Comparison of ENCODE assay signal across 1 cellular context in the genomic region with DNA sequence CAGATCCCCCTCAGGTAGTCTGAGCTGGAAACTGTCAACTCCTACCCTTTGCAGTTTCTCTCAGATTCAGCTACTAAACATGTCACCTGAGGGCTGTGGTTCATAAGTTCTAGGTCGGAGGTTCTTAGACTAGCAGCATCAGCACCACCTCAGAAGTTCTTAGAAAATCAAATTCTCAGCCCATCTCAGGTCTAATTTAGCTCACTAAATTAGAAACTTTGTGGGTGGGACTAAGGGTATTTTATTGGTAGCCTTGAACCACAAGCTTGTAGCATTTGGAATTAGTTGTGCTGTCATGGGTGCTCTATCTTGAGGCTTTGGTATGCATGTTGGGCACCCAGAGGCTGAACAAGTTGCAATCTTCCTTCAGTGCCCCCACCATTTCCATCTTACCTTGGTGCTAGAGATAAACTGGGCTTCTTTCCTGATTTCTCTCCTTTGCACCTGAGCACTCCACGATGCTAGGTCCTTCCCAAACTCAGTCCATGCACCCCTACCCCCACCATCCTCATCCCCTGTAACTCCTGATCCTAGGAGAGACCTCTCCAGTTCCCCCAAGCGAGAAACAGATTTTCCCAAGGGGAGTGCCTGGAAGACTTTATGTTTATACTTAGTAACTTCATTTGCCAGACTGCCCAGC.
TF ChIP-seq lines count a peak whose summit lies in the region.

No MANE protein-coding gene starts in this region.

TF ChIP-seq in H1, 55 proteins besides CTCF, POLR2A, EP300 and RAD21:
- TF ChIP-seq CHD1 (IDR thresholded peaks at IDR 0.05; ENCODE audit: low read depth, low read length) (no peak), POU5F1 (IDR thresholded peaks at IDR 0.05; ENCODE audit: low read depth, low read length) (no peak), GABPA (IDR thresholded peaks at IDR 0.05; ENCODE audit: borderline replicate concordance, insufficient read depth, low read length) (no peak), FOSL1 (IDR thresholded peaks at IDR 0.05; ENCODE audit: insufficient read depth, low read depth, low read length) (no peak), TCF12 (IDR thresholded peaks at IDR 0.05; ENCODE audit: low read depth, low read length) (no peak), SP2 (IDR thresholded peaks at IDR 0.05; ENCODE audit: low read length) (no peak), CBX5 (IDR thresholded peaks at IDR 0.05; ENCODE audit: low read depth, low read length) (no peak), SRF (IDR thresholded peaks at IDR 0.05; ENCODE audit: low read depth, low read length) (no peak), HDAC6 (IDR thresholded peaks at IDR 0.05; ENCODE audit: low read depth, low read length) (no peak), HDAC2 (IDR thresholded peaks at IDR 0.05; ENCODE audit: borderline replicate concordance in 1 of 2, low read depth in 2 of 2, low read length in 2 of 2) (no peak), KDM5A (IDR thresholded peaks at IDR 0.05; ENCODE audit: low read length) (no peak), POLR2AphosphoS5 (IDR thresholded peaks at IDR 0.05; ENCODE audit: low read depth, low read length) (no peak), ASH2L (IDR thresholded peaks at IDR 0.05; ENCODE audit: low read length) (no peak), NANOG (IDR thresholded peaks at IDR 0.05; ENCODE audit: insufficient read depth, low read depth, low read length, poor library complexity, severe bottlenecking) (no peak), CHD7 (IDR thresholded peaks at IDR 0.05; ENCODE audit: insufficient replicate concordance, low read length) (no peak), SAP30 (IDR thresholded peaks at IDR 0.05; ENCODE audit: insufficient read depth, insufficient replicate concordance, low read length) (no peak), NRF1 (IDR thresholded peaks at IDR 0.05; ENCODE audit: low read depth, low read length) (no peak), PHF8 (conservative IDR thresholded peaks at IDR 0.05; ENCODE audit: low read depth, low read length) (no peak), RXRA (IDR thresholded peaks at IDR 0.05; ENCODE audit: insufficient read depth, low read depth, low read length) (no peak)
TF ChIP-seq in H1: peak in this region for 0.
